8 cellular contexts compared by ENCODE assay signal in the genomic region with DNA sequence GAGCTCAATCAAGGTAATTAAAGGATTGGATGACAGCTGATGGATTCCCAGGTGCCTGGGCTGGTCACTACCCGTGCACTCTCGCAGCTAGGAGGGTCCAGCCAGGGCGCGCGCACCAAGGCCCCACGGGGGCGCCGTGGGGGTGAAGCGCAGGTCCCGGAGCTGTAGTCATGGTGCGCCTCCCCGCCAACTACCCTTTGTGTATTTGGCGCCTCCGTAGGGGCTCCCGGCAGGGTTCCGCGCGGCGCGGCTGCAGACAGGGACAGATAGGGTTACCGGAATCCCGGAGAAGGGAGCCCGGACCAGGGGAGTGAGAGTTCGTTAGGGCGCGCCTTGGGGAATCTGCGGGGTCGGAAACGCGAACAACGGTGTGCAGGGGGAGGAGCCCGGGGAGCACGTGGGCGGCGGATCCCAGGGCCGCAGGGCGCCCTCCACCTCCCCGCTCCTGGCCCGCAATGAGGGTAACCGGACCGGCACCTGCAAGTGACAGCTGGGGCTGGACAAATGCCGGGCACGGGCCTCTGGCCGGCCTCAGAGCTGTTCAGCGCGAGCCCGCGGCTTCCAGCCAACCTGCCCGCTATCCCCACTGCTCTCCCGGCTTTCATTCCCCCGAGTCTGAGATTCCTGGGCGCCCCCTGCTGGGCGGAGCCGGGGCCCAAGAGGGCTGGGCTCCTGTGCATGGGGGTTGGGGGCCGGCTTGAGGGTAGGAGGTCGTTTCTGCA. TPM values are rescaled to one million over a fixed set of nuclear protein-coding genes. Genes with fewer than 3 reads are reported as not detected.
DNase-seq lines count a peak whose midpoint lies in the region; ATAC-seq lines count a peak whose summit lies in the region.

No MANE protein-coding gene starts in this region.

- H3K36me3 ChIP-seq in effector memory CD4-positive, alpha-beta T cell (ENCODE audit: control insufficient read depth, insufficient read depth, low read length): no peaks in the 10 kb centered on the region

- CTCF ChIA-PET in activated CD8-positive, alpha-beta T cell treated with anti-CD3 and anti-CD28 coated beads, Interleukin-2, amount 10 ng/mL, durations not matched to agents 7 days and 5 days (lab: Charles Lee): interaction anchor here (0.7 to 3.8 kb wide), 11 partner anchors 8 to 152 kb away, joined by 4 to 26 read pairs (median 5); partner anchors contain the start of genes MARCHF2, MYO1F and ZNF414

- peaks cover 41% of the 10 kb centered on the region for H3K4me1 Mint-ChIP-seq in activated CD8-positive, alpha-beta T cell treated with anti-CD3 and anti-CD28 coated beads, Interleukin-2, amount 10 ng/mL, durations not matched to agents 7 days and 5 days (ENCODE audit: low read depth)
- peaks cover 10% of the 10 kb centered on the region for H3K4me1 Mint-ChIP-seq in memory B cell

- H3K9me3 Mint-ChIP-seq in activated CD8-positive, alpha-beta T cell treated with anti-CD3 and anti-CD28 coated beads, Interleukin-2, amount 10 ng/mL, durations not matched to agents 7 days and 5 days (ENCODE audit: insufficient read depth): no peaks in the 10 kb centered on the region
- no peaks in the 10 kb centered on the region for H3K9me3 Mint-ChIP-seq in memory B cell

- H3K9me3 ChIP-seq in effector memory CD4-positive, alpha-beta T cell (ENCODE audit: control insufficient read depth, low read length): no peaks in the 10 kb centered on the region

- POLR2A ChIA-PET in activated CD8-positive, alpha-beta T cell treated with anti-CD3 and anti-CD28 coated beads, Interleukin-2, amount 10 ng/mL, durations not matched to agents 7 days and 5 days (lab: Charles Lee): interaction anchor here (0.6 to 1.4 kb wide), 2 partner anchors 8 to 18 kb away, joined by 3 to 18 read pairs; partner anchors contain the start of gene ZNF414

- peak overlapping the region; percentile 52 for H3K27ac ChIP-seq in effector memory CD4-positive, alpha-beta T cell (ENCODE audit: insufficient read depth, low read length, poor library complexity, severe bottlenecking)

- H3K36me3 Mint-ChIP-seq in activated CD8-positive, alpha-beta T cell treated with anti-CD3 and anti-CD28 coated beads, Interleukin-2, amount 10 ng/mL, durations not matched to agents 7 days and 5 days (ENCODE audit: low read depth): peaks cover 3% of the 10 kb centered on the region
- no peaks in the 10 kb centered on the region for H3K36me3 Mint-ChIP-seq in memory B cell

- peak overlapping the region; percentile 83 for H3K4me3 ChIP-seq in effector memory CD4-positive, alpha-beta T cell (ENCODE audit: insufficient read depth, low read depth, low read length, poor library complexity, severe bottlenecking)

- ATAC-seq in HG02678 (IDR thresholded peaks at IDR 0.05; ENCODE audit: unreplicated experiment): peak; percentile 63
- ATAC-seq in activated CD8-positive, alpha-beta T cell treated with anti-CD3 and anti-CD28 coated beads, Interleukin-2, amount 10 ng/mL, durations not matched to agents 7 days and 5 days: peak; percentile 84
- peak; percentile 79 for ATAC-seq in memory B cell (ENCODE audit: low read depth)
- no peak for ATAC-seq in GM19328 (IDR thresholded peaks at IDR 0.05; ENCODE audit: unreplicated experiment)

- peak overlapping the region; percentile 84 for H3K4me3 Mint-ChIP-seq in activated CD8-positive, alpha-beta T cell treated with anti-CD3 and anti-CD28 coated beads, Interleukin-2, amount 10 ng/mL, durations not matched to agents 7 days and 5 days
- H3K4me3 Mint-ChIP-seq in memory B cell: peak overlapping the region; percentile 89

- peaks cover 3% of the 10 kb centered on the region for H3K4me1 ChIP-seq in effector memory CD4-positive, alpha-beta T cell (ENCODE audit: control insufficient read depth, insufficient read depth, low read length, poor library complexity, severe bottlenecking)

- DNase-seq in DMS53 treated with DMSO at 0.1 percent for 48 hours (lab: John Stamatoyannopoulos, UW; ENCODE audit: unreplicated experiment) (peak; percentile 15), NCI-H748 (lab: John Stamatoyannopoulos, UW; ENCODE audit: unreplicated experiment) (peak; percentile 66), memory B cell (ENCODE audit: low spot score in 2 of 2) (peak; percentile 66 to 76)
- peak; percentile 67 for DNase-seq in activated CD8-positive, alpha-beta T cell treated with anti-CD3 and anti-CD28 coated beads, Interleukin-2, amount 10 ng/mL, durations not matched to agents 7 days and 5 days
- peak in 2 of 3 donors; percentile 36 to 48 for DNase-seq in effector memory CD4-positive, alpha-beta T cell
- peak; percentile 42 for DNase-seq in stimulated activated CD8-positive, alpha-beta memory T cell treated with anti-CD3 and anti-CD28 coated beads, Interleukin-12 subunit alpha, Interleukin-12 subunit beta, amount 100 ng/mL, for 24 hours (ENCODE audit: extremely low read depth)

- H3K27me3 Mint-ChIP-seq in activated CD8-positive, alpha-beta T cell treated with anti-CD3 and anti-CD28 coated beads, Interleukin-2, amount 10 ng/mL, durations not matched to agents 7 days and 5 days (ENCODE audit: low read depth): no peaks in the 10 kb centered on the region
- H3K27me3 Mint-ChIP-seq in memory B cell: no peaks in the 10 kb centered on the region

- H3K27ac Mint-ChIP-seq in activated CD8-positive, alpha-beta T cell treated with anti-CD3 and anti-CD28 coated beads, Interleukin-2, amount 10 ng/mL, durations not matched to agents 7 days and 5 days: peak overlapping the region; percentile 81
- H3K27ac Mint-ChIP-seq in memory B cell: peak overlapping the region; percentile 72

- H3K27me3 ChIP-seq in effector memory CD4-positive, alpha-beta T cell (replicated peaks; ENCODE audit: control insufficient read depth, insufficient read depth, low read length, poor library complexity, severe bottlenecking): no peaks in the 10 kb centered on the region

RNA-seq across cellular contexts. Expression of gene PRAM1, which starts 3.4 kb away (rescaled TPM):
- total RNA-seq in activated CD8-positive, alpha-beta T cell treated with anti-CD3 and anti-CD28 coated beads, Interleukin-2, amount 10 ng/mL, durations not matched to agents 7 days and 5 days: 1 to 10 TPM; 2.3 to 2.7 TPM

RNA-seq across cellular contexts. Expression of gene ZNF414, which starts 8.1 kb away (rescaled TPM):
- 10 to 100 TPM; 28.7 to 36.2 TPM for total RNA-seq in activated CD8-positive, alpha-beta T cell treated with anti-CD3 and anti-CD28 coated beads, Interleukin-2, amount 10 ng/mL, durations not matched to agents 7 days and 5 days

Comparison
In these comparisons a context has a peak if more than half of its experiments do, and no peak if none do; other contexts are left out.
1. DNase-seq: peak in every context shown above with its lines; median percentile 71 in memory B cell; 67 in activated CD8-positive, alpha-beta T cell treated with anti-CD3 and anti-CD28 coated beads, Interleukin-2, amount 10 ng/mL, durations not matched to agents 7 days and 5 days; 66 in NCI-H748; 42 in effector memory CD4-positive, alpha-beta T cell; 42 in stimulated activated CD8-positive, alpha-beta memory T cell treated with anti-CD3 and anti-CD28 coated beads, Interleukin-12 subunit alpha, Interleukin-12 subunit beta, amount 100 ng/mL, for 24 hours; 15 in DMS53 treated with DMSO at 0.1 percent for 48 hours.